19 cellular contexts compared by ENCODE assay signal in the genomic region with DNA sequence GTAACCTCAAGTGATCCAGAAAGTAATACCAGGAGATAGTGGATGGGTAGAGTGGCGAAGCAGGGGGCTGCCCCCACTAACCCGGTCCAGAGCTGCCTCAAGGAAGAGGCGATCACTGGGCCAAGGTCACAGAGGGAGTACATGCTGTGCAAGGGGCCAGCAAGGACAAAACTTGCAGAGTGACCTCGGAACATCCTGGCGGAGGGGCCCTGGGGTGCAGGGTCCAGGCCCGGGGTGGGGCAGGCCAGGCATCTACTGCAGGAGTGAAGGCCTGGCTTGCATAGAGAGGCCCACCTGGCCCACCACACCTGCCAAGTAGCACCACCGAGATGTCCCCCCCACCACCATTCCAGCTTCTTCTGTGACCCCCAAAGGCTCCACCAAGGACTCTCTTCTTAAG. TPM values are rescaled to one million over a fixed set of nuclear protein-coding genes. Genes with fewer than 3 reads are reported as not detected.
DNase-seq lines count a peak whose midpoint lies in the region; ATAC-seq, FAIRE-seq and TF ChIP-seq lines count a peak whose summit lies in the region.
"Had no signal": no experiment of that assay in that cellular context is flagged by ENCODE, and none has a peak within 500 bp of the region (broad histone marks: within the 10 kb centered on the region; RNA-seq: fewer than 3 reads in every experiment).

No MANE protein-coding gene starts in this region.

- H3K36me3 Mint-ChIP-seq in CD8-positive, alpha-beta memory T cell: no peaks in the 10 kb centered on the region
- H3K36me3 Mint-ChIP-seq: CD14-positive monocyte had no signal

- H3K27me3 Mint-ChIP-seq in CD8-positive, alpha-beta memory T cell: no peaks in the 10 kb centered on the region
- H3K27me3 Mint-ChIP-seq: CD4-positive, alpha-beta T cell had no signal

- no peak overlapping the region for H3K4me3 Mint-ChIP-seq in CD8-positive, alpha-beta memory T cell
- H3K4me3 Mint-ChIP-seq: CD14-positive monocyte; CD4-positive, alpha-beta T cell; HFFc6 had no signal

- no peak for TF ChIP-seq RAD21 in HepG2 (CRISPR knock-in tag; IDR thresholded peaks at IDR 0.05)

- H2AFZ ChIP-seq in HepG2 (ENCODE audit: low read length): no peak overlapping the region
- H2AFZ ChIP-seq in DND-41 (ENCODE audit: low read depth, low read length): no peak overlapping the region

- POLR2A ChIA-PET in HepG2 (lab: Yijun Ruan, JAX): no interaction called here
- POLR2A ChIA-PET in CD8-positive, alpha-beta memory T cell (lab: Charles Lee): no interaction called here

- TF ChIP-seq POLR2A in HepG2 (IDR thresholded peaks at IDR 0.05; ENCODE audit: insufficient read depth in 1 of 2, low read depth in 2 of 2, low read length in 2 of 2) (no peak), right lobe of liver (IDR thresholded peaks at IDR 0.05) (no peak)

- H3K27ac ChIP-seq in HepG2 (ENCODE audit: extremely low read length, insufficient read depth, low read length) (no peak overlapping the region), right lobe of liver (no peak overlapping the region), DND-41 (ENCODE audit: low read length) (peak overlapping the region; percentile 27; the same call in 1 of the 2 replicates), caudate nucleus (ENCODE audit: low read depth, low read length) (peak overlapping the region; percentile 7)
- no peak overlapping the region for H3K27ac ChIP-seq in CD8-positive, alpha-beta memory T cell (ENCODE audit: low read depth, low read length)

- peaks cover 14% of the 10 kb centered on the region for H3K4me1 ChIP-seq in HepG2 (ENCODE audit: insufficient read depth, low read length)
- H3K4me1 ChIP-seq in right lobe of liver: no peaks in the 10 kb centered on the region
- peaks cover 33% of the 10 kb centered on the region for H3K4me1 ChIP-seq in DND-41 (ENCODE audit: insufficient read depth, low read length)
- no peaks in the 10 kb centered on the region for H3K4me1 ChIP-seq in CD8-positive, alpha-beta memory T cell (ENCODE audit: insufficient read depth, low read length)
- H3K4me1 ChIP-seq: HAP-1 had no signal

- ATAC-seq in HepG2: peak; percentile 37
- no peak for ATAC-seq in right lobe of liver
- ATAC-seq in DND-41 (ENCODE audit: insufficient read depth, low read depth): no peak

- no peaks in the 10 kb centered on the region for H3K9me3 Mint-ChIP-seq in CD8-positive, alpha-beta memory T cell
- H3K9me3 Mint-ChIP-seq: CD4-positive, alpha-beta T cell; HFFc6 had no signal

- H3K9me3 ChIP-seq in HepG2 (ENCODE audit: low read length): no peaks in the 10 kb centered on the region
- H3K9me3 ChIP-seq in right lobe of liver: no peaks in the 10 kb centered on the region
- H3K9me3 ChIP-seq in DND-41 (ENCODE audit: insufficient read depth, low read length, severe bottlenecking): no peaks in the 10 kb centered on the region
- no peaks in the 10 kb centered on the region for H3K9me3 ChIP-seq in CD8-positive, alpha-beta memory T cell (ENCODE audit: low read length)
- H3K9me3 ChIP-seq: BLaER1 treated with 17β-estradiol and CSF1 and Interleukin-3, amounts not matched to agents 10 nM and 100 nM; HAP-1 had no signal

- H3K4me3 ChIP-seq in HepG2 (replicated peaks in 1 of 3; ENCODE audit: insufficient read depth in 1 of 3, low read depth in 2 of 3, low read length in 3 of 3) (no peak overlapping the region), right lobe of liver (no peak overlapping the region), DND-41 (ENCODE audit: low read depth in 1 of 2, low read length in 2 of 2) (no peak overlapping the region)
- no peak overlapping the region for H3K4me3 ChIP-seq in CD8-positive, alpha-beta memory T cell (ENCODE audit: low read length)
- H3K4me3 ChIP-seq: BLaER1 treated with 17β-estradiol and CSF1 and Interleukin-3, amounts not matched to agents 10 nM and 100 nM; HAP-1 had no signal

- H3K4me2 ChIP-seq in HepG2 (ENCODE audit: low read depth, low read length): no peak overlapping the region
- no peak overlapping the region for H3K4me2 ChIP-seq in DND-41 (ENCODE audit: insufficient read depth, low read length)

- peak overlapping the region in 2 of 8 donors; percentile 56 to 72 for H3K27ac Mint-ChIP-seq in CD8-positive, alpha-beta memory T cell
- H3K27ac Mint-ChIP-seq: CD4-positive, alpha-beta T cell; HFFc6 had no signal

- intact Hi-C loops in HepG2 (cut with micrococcal nuclease; ENCODE audit: unreplicated experiment) (no loop called here), right lobe of liver (cut with DNase I) (no loop called here)

- FAIRE-seq in HepG2 (lab: Jason Lieb, UNC): no peak
- FAIRE-seq: G401.6, GM12892, H54 had no signal

- TF ChIP-seq EP300 in HepG2 (IDR thresholded peaks at IDR 0.05; ENCODE audit: low read depth in 2 of 2, low read length in 2 of 2) (no peak), HepG2 (CRISPR knock-in tag; IDR thresholded peaks at IDR 0.05; ENCODE audit: borderline replicate concordance) (no peak)

- in situ Hi-C loops in HepG2 (cut with HindIII; ENCODE audit: extremely low pct_ligation_motif_present, low pct_unique_long_range_greater_than_20kb): no loop called here

- peaks cover 0 to 5% (median 4%) of the 10 kb centered on the region in 3 donors for H3K4me1 Mint-ChIP-seq in CD8-positive, alpha-beta memory T cell
- H3K4me1 Mint-ChIP-seq: CD14-positive monocyte had no signal

- TF ChIP-seq CTCF in HepG2 (CRISPR knock-in tag; IDR thresholded peaks at IDR 0.05) (no peak), right lobe of liver (IDR thresholded peaks at IDR 0.05) (no peak), DND-41 (IDR thresholded peaks at IDR 0.05; ENCODE audit: borderline replicate concordance, extremely low read depth, low read length, poor library complexity, severe bottlenecking) (no peak)

- CTCF ChIA-PET in HepG2 (lab: Yijun Ruan, JAX; ENCODE audit: low intra/inter-chr PET ratio, low total read pairs): no interaction called here
- CTCF ChIA-PET in CD8-positive, alpha-beta memory T cell (lab: Charles Lee): no interaction called here

- H3K36me3 ChIP-seq in HepG2 (replicated peaks in 1 of 2; ENCODE audit: control insufficient read depth in 1 of 2, insufficient read depth in 2 of 2, low read length in 2 of 2) (no peaks in the 10 kb centered on the region), right lobe of liver (no peaks in the 10 kb centered on the region), DND-41 (ENCODE audit: insufficient read depth, low read length) (no peaks in the 10 kb centered on the region)
- no peaks in the 10 kb centered on the region for H3K36me3 ChIP-seq in CD8-positive, alpha-beta memory T cell (ENCODE audit: insufficient read depth, low read length)
- H3K36me3 ChIP-seq: HAP-1 had no signal

- BruUV-seq in HepG2 (replicated peaks; lab: Mats Ljungman, UMichigan): no TSS peak

- WGBS in HepG2 (ENCODE audit: low lambda C conversion rate): 52% methylated on average over 4 of the region's 7 CpGs
- 100% methylated on average over 2 of the region's 7 CpGs for WGBS in right lobe of liver (ENCODE audit: insufficient coverage, low coverage, low lambda C conversion rate, missing lambda C conversion rate)

- DNase-seq in HepG2 (ENCODE audit: low spot score) (no peak), right lobe of liver (no peak), DND-41 (no peak), caudate nucleus (lab: John Stamatoyannopoulos, UW) (no peak), SKM-1 treated with dmso at 0.1 percent for 144 hours (lab: John Stamatoyannopoulos, UW; ENCODE audit: unreplicated experiment) (no peak)
- no peak for DNase-seq in CD8-positive, alpha-beta memory T cell
- DNase-seq: Calu3; CD4-positive, alpha-beta T cell; COR-L47; DMS53; DMS79 treated with DMSO at 0.1 percent for 48 hours; GOT3; HFFc6 had no signal

- no peak overlapping the region for H3K9ac ChIP-seq in HepG2 (ENCODE audit: insufficient read depth, low read depth, low read length)
- no peak overlapping the region for H3K9ac ChIP-seq in DND-41 (ENCODE audit: low read depth, low read length)

- H4K20me1 ChIP-seq in HepG2 (ENCODE audit: insufficient read depth, low read length) (no peaks in the 10 kb centered on the region; the same call in 1 of the 2 replicates), DND-41 (ENCODE audit: insufficient read depth, low read length) (no peaks in the 10 kb centered on the region)

- H3K27me3 ChIP-seq in HepG2 (ENCODE audit: control insufficient read depth in 1 of 2, insufficient read depth in 2 of 2, low read length in 2 of 2): no peaks in the 10 kb centered on the region
- H3K27me3 ChIP-seq in right lobe of liver: no peaks in the 10 kb centered on the region
- no peaks in the 10 kb centered on the region for H3K27me3 ChIP-seq in DND-41 (ENCODE audit: insufficient read depth, low read length, poor library complexity)
- no peaks in the 10 kb centered on the region for H3K27me3 ChIP-seq in CD8-positive, alpha-beta memory T cell (ENCODE audit: insufficient read depth, low read length, poor library complexity, severe bottlenecking)
- H3K27me3 ChIP-seq: BLaER1 treated with 17β-estradiol and CSF1 and Interleukin-3, amounts not matched to agents 10 nM and 100 nM had no signal

- H3K79me2 ChIP-seq in HepG2 (ENCODE audit: insufficient read depth, low read length) (no peaks in the 10 kb centered on the region), DND-41 (ENCODE audit: insufficient read depth, low read length) (no peaks in the 10 kb centered on the region)

RNA-seq across cellular contexts. Expression of gene IQSEC1, which starts 17.6 kb away (rescaled TPM):
- 17.4 and 24.2 TPM in 2 replicates for total RNA-seq in HepG2 (2016; rRNA removed; fragmentation: Illumina TruSeq; extraction: Trizol)
- 12.3 and 12.9 TPM in 2 replicates for total RNA-seq in HepG2 (2016; cell fraction: cytosol; rRNA removed; fragmentation: Illumina TruSeq; extraction: Trizol; ENCODE audit: low read depth)
- total RNA-seq in HepG2 (2016; cell fraction: insoluble cytoplasmic fraction; rRNA removed; fragmentation: Illumina TruSeq; extraction: Trizol): 17.6 and 20.3 TPM in 2 replicates
- 25.6 and 28.9 TPM in 2 replicates for total RNA-seq in HepG2 (2016; cell fraction: membrane; rRNA removed; fragmentation: Illumina TruSeq; extraction: Trizol)
- total RNA-seq in HepG2 (2016; cell fraction: nucleus; rRNA removed; fragmentation: Illumina TruSeq; extraction: Trizol): 26.8 and 29.4 TPM in 2 replicates
- 20.2 and 24.5 TPM in 2 replicates for polyA plus RNA-seq in HepG2 (2011; rRNA removed)
- 11.4 and 12.7 TPM in 2 replicates for polyA plus RNA-seq in HepG2 (2011; cell fraction: cytosol; rRNA removed)
- polyA plus RNA-seq in HepG2 (2011; cell fraction: nucleus; rRNA removed): 77.1 and 100 TPM in 2 replicates
- polyA plus RNA-seq in HepG2 (2012): 40.4 and 47.7 TPM in 2 replicates
- polyA plus RNA-seq in HepG2 (2016; cell fraction: cytosol; fragmentation: Illumina TruSeq; extraction: Trizol; ENCODE audit: low read depth): 3.1 and 3.4 TPM in 2 replicates
- 23.2 and 33.8 TPM in 2 replicates for polyA plus RNA-seq in HepG2 (2016; cell fraction: insoluble cytoplasmic fraction; fragmentation: Illumina TruSeq; extraction: Trizol; ENCODE audit: low read depth)
- polyA plus RNA-seq in HepG2 (2016; cell fraction: membrane; fragmentation: Illumina TruSeq; extraction: Trizol; ENCODE audit: low read depth): 13.5 and 17.5 TPM in 2 replicates
- 57.5 and 60.4 TPM in 2 replicates for polyA plus RNA-seq in HepG2 (2016; cell fraction: nucleus; fragmentation: Illumina TruSeq; extraction: Trizol; ENCODE audit: insufficient read depth, low read depth)
- 6.5 and 33.0 TPM in 2 replicates for polyA minus RNA-seq in HepG2 (2011; rRNA and poly(A)+ RNA removed; ENCODE audit: low replicate concordance)
- polyA minus RNA-seq in HepG2 (2011; cell fraction: cytosol; rRNA and poly(A)+ RNA removed): 25.6 and 30.7 TPM in 2 replicates
- 49.3 and 52.3 TPM in 2 replicates for polyA minus RNA-seq in HepG2 (2011; cell fraction: nucleus; rRNA and poly(A)+ RNA removed)
- total RNA-seq in right lobe of liver: 10 to 100 TPM; 32.1 to 61.3 (median 48.9) TPM
- total RNA-seq in CD8-positive, alpha-beta memory T cell: 10 to 100 TPM; 18.5 to 19.8 TPM
- polyA plus RNA-seq in CD8-positive, alpha-beta memory T cell: 33.7 TPM

Comparison
In these comparisons a context has a peak if more than half of its experiments do, and no peak if none do; other contexts are left out.
1. H3K27ac ChIP-seq: peak in DND-41 (single experiment) and caudate nucleus (single experiment); none in HepG2 (single experiment), right lobe of liver (0 of 3) and CD8-positive, alpha-beta memory T cell (single experiment).